ENCODE assay signal across 1 cellular context in the genomic region with DNA sequence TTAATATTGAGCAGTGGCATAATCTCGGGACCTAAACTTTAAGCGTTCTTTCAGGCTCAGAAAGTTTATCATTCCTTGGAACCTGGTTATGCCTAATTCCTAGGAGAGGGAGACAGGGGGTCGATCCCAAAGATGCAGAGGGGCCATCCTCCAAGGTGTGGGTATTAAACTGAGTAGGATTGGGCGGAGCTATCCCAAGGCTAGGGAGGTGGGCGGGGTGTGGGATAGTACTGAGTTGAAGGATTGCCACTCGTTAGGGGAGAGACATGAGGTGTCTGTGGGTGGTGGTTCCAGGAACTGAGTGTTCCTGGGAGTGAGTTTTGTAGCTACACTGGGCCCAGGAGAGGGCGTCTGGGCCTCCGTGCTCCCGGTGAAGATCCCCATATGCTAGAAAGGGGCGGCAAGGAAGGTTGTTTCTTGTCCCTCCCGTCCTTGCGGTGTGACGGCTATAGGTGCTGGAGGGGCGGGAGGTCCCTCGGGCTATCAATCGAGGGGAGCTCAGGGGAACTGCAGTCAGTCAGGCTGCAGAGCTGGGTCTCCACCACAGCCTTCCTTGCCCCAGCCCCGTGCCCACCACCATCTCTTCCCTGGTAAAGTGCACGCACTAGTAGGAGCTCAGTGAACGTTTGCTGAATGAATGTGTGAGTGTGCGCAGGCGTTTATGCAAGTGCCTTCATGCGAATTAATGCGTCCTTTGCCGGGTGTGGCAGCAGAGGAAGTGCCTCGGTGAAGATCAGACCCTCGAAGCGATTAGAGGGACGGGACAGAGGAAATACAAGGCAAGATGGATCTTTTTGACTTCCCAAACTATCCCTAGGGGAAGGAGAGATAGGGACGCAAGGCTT.
A peak's percentile ranks its signal among the peaks of the same experiment; 100 is the strongest.
TF ChIP-seq lines count a peak whose summit lies in the region.

No MANE protein-coding gene starts in this region.

TF ChIP-seq in endothelial cell of umbilical vein, 7 proteins besides CTCF, POLR2A, EP300 and RAD21:
- TF ChIP-seq MYC (IDR thresholded peaks at IDR 0.05; ENCODE audit: low read depth, low read length) (no peak), EZH2 (IDR thresholded peaks at IDR 0.05; ENCODE audit: borderline replicate concordance, low read depth, low read length, severe bottlenecking) (peak; percentile 85)
TF ChIP-seq in endothelial cell of umbilical vein: peak in this region for 1.
